ENCODE assay signal across 9 cellular contexts in genomic region chr7:100477871-100478248, GRCh38. TPM values are rescaled to one million over a fixed set of nuclear protein-coding genes. Genes with fewer than 3 reads are reported as not detected.
DNase-seq lines count a peak whose midpoint lies in the region; ATAC-seq and TF ChIP-seq lines count a peak whose summit lies in the region.
"Had no signal": no experiment of that assay in that cellular context is flagged by ENCODE, and none has a peak within 500 bp of the region (broad histone marks: within the 10 kb centered on the region; RNA-seq: fewer than 3 reads in every experiment).

No MANE protein-coding gene starts in this region.

- H3K36me3 ChIP-seq in adrenal gland (replicated peaks in 1 of 2) (peaks cover 0 to 20% of the 10 kb centered on the region in 2 donors), left lung (peaks cover 0 to 18% of the 10 kb centered on the region in 2 donors), testis (ENCODE audit: low read depth, missing control alignments) (no peaks in the 10 kb centered on the region)

- CTCF ChIA-PET in activated CD4-positive, alpha-beta T cell treated with anti-CD3 and anti-CD28 coated beads, Interleukin-2, amount 10 ng/mL, durations not matched to agents 7 days and 5 days (lab: Charles Lee), result interaction anchor here (0.6 to 1.4 kb wide), 6 partner anchors 9 to 250 kb away, joined by 3 to 4 read pairs (median 3); partner anchors contain the start of gene POP7

- H3K27ac Mint-ChIP-seq in activated CD4-positive, alpha-beta T cell treated with anti-CD3 and anti-CD28 coated beads, Interleukin-2, amount 10 ng/mL, durations not matched to agents 7 days and 5 days, result peak overlapping the region; percentile 93

- H3K36me3 Mint-ChIP-seq in activated CD4-positive, alpha-beta T cell treated with anti-CD3 and anti-CD28 coated beads, Interleukin-2, amount 10 ng/mL, durations not matched to agents 7 days and 5 days (ENCODE audit: low read depth), result peaks cover 43% of the 10 kb centered on the region

- peak overlapping the region; percentile 98 for H3K4me3 Mint-ChIP-seq in activated CD4-positive, alpha-beta T cell treated with anti-CD3 and anti-CD28 coated beads, Interleukin-2, amount 10 ng/mL, durations not matched to agents 7 days and 5 days

- ATAC-seq in left lung (no peak), GM18498 (IDR thresholded peaks at IDR 0.05; ENCODE audit: unreplicated experiment) (no peak)

- POLR2A ChIA-PET in activated CD4-positive, alpha-beta T cell treated with anti-CD3 and anti-CD28 coated beads, Interleukin-2, amount 10 ng/mL, durations not matched to agents 7 days and 5 days (lab: Charles Lee), result interaction anchor here (0.6 kb wide), 1 partner anchor 65 kb away, joined by 3 read pairs; no protein-coding TSS in a partner anchor

- H3K27me3 ChIP-seq in adrenal gland (no peaks in the 10 kb centered on the region), left lung (no peaks in the 10 kb centered on the region), testis (no peaks in the 10 kb centered on the region)

- H3K9me3 ChIP-seq in adrenal gland (replicated peaks in 1 of 3) (no peaks in the 10 kb centered on the region), left lung (no peaks in the 10 kb centered on the region), testis (no peaks in the 10 kb centered on the region)

- H3K27me3 Mint-ChIP-seq in activated CD4-positive, alpha-beta T cell treated with anti-CD3 and anti-CD28 coated beads, Interleukin-2, amount 10 ng/mL, durations not matched to agents 7 days and 5 days, result no peaks in the 10 kb centered on the region

- H3K27ac ChIP-seq in adrenal gland (peak overlapping the region in 3 of 5 donors; percentile 70 to 81 (median 71)), left lung (peak overlapping the region; percentile 13 to 96), testis (peak overlapping the region; percentile 93 to 95)

- H3K4me3 ChIP-seq in adrenal gland (peak overlapping the region; percentile 22 to 100 (median 83)), left lung (peak overlapping the region; percentile 53 to 97), testis (peak overlapping the region; percentile 83 to 98)

- H3K4me1 Mint-ChIP-seq in activated CD4-positive, alpha-beta T cell treated with anti-CD3 and anti-CD28 coated beads, Interleukin-2, amount 10 ng/mL, durations not matched to agents 7 days and 5 days, result peaks cover 54% of the 10 kb centered on the region

- DNase-seq in activated CD4-positive, alpha-beta T cell treated with anti-CD3 and anti-CD28 coated beads, Interleukin-2, amount 10 ng/mL, durations not matched to agents 7 days and 5 days, result no peak
- DNase-seq in activated CD4-positive, alpha-beta T cell treated with anti-CD3 and anti-CD28 coated beads for 1 hour, result no peak
- no peak for DNase-seq in adrenal gland
- peak in 1 of 2 donors; percentile 78 for DNase-seq in left lung
- DNase-seq in testis, result no peak
- DNase-seq in COLO829 (ENCODE audit: low spot score), result no peak
- DNase-seq in NCI-H446 treated with DMSO at 0.1 percent for 48 hours (lab: John Stamatoyannopoulos, UW), result no peak
- DNase-seq: DMS 273 treated with DMSO at 0.1 percent for 48 hours had no signal

- WGBS in adrenal gland, 4 donors, result 0 to 1% (median 0%) methylated on average over 2 to 16 of the region's 16 CpGs
- 29 to 59% methylated on average over 6 to 10 of the region's 16 CpGs for WGBS in testis, 2 donors

- H3K4me1 ChIP-seq in adrenal gland (replicated peaks in 1 of 2) (peaks cover 29 to 53% of the 10 kb centered on the region in 2 donors), left lung (peaks cover 22 to 62% of the 10 kb centered on the region in 2 donors), testis (peaks cover 53% of the 10 kb centered on the region)

- no peak for TF ChIP-seq POLR2A in adrenal gland (IDR thresholded peaks at IDR 0.05)
- no peak for TF ChIP-seq POLR2A in testis (IDR thresholded peaks at IDR 0.05)

- intact Hi-C loops in adrenal gland (cut with DNase I), result loop anchor here in 1 of 2 donors (5.0 kb wide), 1 partner anchor 84 kb away; no protein-coding TSS in a partner anchor
- intact Hi-C loops in left lung (cut with DNase I), result loop anchor here in 1 of 2 donors (10.0 kb wide), 1 partner anchor 207 kb away; no protein-coding TSS in a partner anchor
- intact Hi-C loops in testis (cut with DNase I; ENCODE audit: low total_unique reads), result no loop called here

- no peak for TF ChIP-seq CTCF in adrenal gland (IDR thresholded peaks at IDR 0.05)
- no peak for TF ChIP-seq CTCF in left lung (IDR thresholded peaks at IDR 0.05)
- no peak for TF ChIP-seq CTCF in testis (IDR thresholded peaks at IDR 0.05)

- H3K9me3 Mint-ChIP-seq in activated CD4-positive, alpha-beta T cell treated with anti-CD3 and anti-CD28 coated beads, Interleukin-2, amount 10 ng/mL, durations not matched to agents 7 days and 5 days, result no peaks in the 10 kb centered on the region

RNA-seq across cellular contexts. Expression of gene TSC22D4, which starts 1.2 kb away (rescaled TPM):
- 100 to 1,000 TPM; 113 to 128 TPM for total RNA-seq in activated CD4-positive, alpha-beta T cell treated with anti-CD3 and anti-CD28 coated beads, Interleukin-2, amount 10 ng/mL, durations not matched to agents 7 days and 5 days
- total RNA-seq in adrenal gland (10 to 100 TPM; 41.4 to 96.1 (median 60.7) TPM), left lung (10 to 100 TPM; 50.1 to 55.6 TPM), testis (100 to 1,000 TPM; 135 to 165 TPM)
- polyA plus RNA-seq in adrenal gland (10 to 100 TPM; 11.2 to 80.5 (median 73.6) TPM), testis (ENCODE audit: insufficient read depth, low read depth, low replicate concordance) (57.4 TPM)

RNA-seq across cellular contexts. Expression of gene NYAP1, which starts 5.9 kb away (rescaled TPM):
- under 1 TPM; 0.23 to 0.32 TPM for total RNA-seq in activated CD4-positive, alpha-beta T cell treated with anti-CD3 and anti-CD28 coated beads, Interleukin-2, amount 10 ng/mL, durations not matched to agents 7 days and 5 days
- total RNA-seq in adrenal gland (1 to 10 TPM in 7 of 8 donors, not detected in 1; 1.4 to 3.6 (median 3.3) TPM), left lung (under 1 TPM; 0.50 to 0.55 TPM), testis (10 to 100 TPM; 24.7 to 27.3 TPM)
- polyA plus RNA-seq in adrenal gland (10 to 100 TPM in 1 of 3 donors, 1 to 10 TPM in 1, under 1 TPM in 1; 0.79 to 26.1 (median 2.8) TPM), testis (ENCODE audit: insufficient read depth, low read depth, low replicate concordance) (15.7 TPM)

RNA-seq across cellular contexts. Expression of gene SPACDR, which starts 13.8 kb away (rescaled TPM):
- total RNA-seq in activated CD4-positive, alpha-beta T cell treated with anti-CD3 and anti-CD28 coated beads, Interleukin-2, amount 10 ng/mL, durations not matched to agents 7 days and 5 days, result 1 to 10 TPM; 3.0 to 4.1 TPM
- under 1 TPM in 3 of 8 donors, not detected in 5; 0.36 to 0.50 (median 0.48) TPM for total RNA-seq in adrenal gland
- polyA plus RNA-seq in adrenal gland, result 1 to 10 TPM in 2 of 3 donors, not detected in 1; 1.2 to 2.9 TPM
- 1 to 10 TPM in 1 of 2 donors, under 1 TPM in 1; 0.41 to 1.9 TPM for total RNA-seq in left lung
- 10 to 100 TPM; 34.0 to 45.8 TPM for total RNA-seq in testis
- 84.9 TPM for polyA plus RNA-seq in testis (ENCODE audit: insufficient read depth, low read depth, low replicate concordance)

RNA-seq across cellular contexts. Expression of gene PPP1R35, which starts 41.6 kb away (rescaled TPM):
- 10 to 100 TPM; 67.9 to 77.9 TPM for total RNA-seq in activated CD4-positive, alpha-beta T cell treated with anti-CD3 and anti-CD28 coated beads, Interleukin-2, amount 10 ng/mL, durations not matched to agents 7 days and 5 days
- 10 to 100 TPM; 29.9 to 64.9 (median 49.7) TPM for total RNA-seq in adrenal gland
- 100 to 1,000 TPM in 2 of 3 donors, 1 to 10 TPM in 1; 8.5 to 283 (median 231) TPM for polyA plus RNA-seq in adrenal gland
- 10 to 100 TPM; 22.7 to 27.0 TPM for total RNA-seq in left lung
- 100 to 1,000 TPM in 1 of 2 donors, 10 to 100 TPM in 1; 97.6 to 128 TPM for total RNA-seq in testis
- polyA plus RNA-seq in testis (ENCODE audit: insufficient read depth, low read depth, low replicate concordance), result 76.4 TPM

RNA-seq across cellular contexts. Expression of gene MEPCE, which starts 48.2 kb away (rescaled TPM):
- 10 to 100 TPM; 49.1 to 50.5 TPM for total RNA-seq in activated CD4-positive, alpha-beta T cell treated with anti-CD3 and anti-CD28 coated beads, Interleukin-2, amount 10 ng/mL, durations not matched to agents 7 days and 5 days
- total RNA-seq in adrenal gland (10 to 100 TPM; 24.8 to 76.8 (median 51.8) TPM), left lung (10 to 100 TPM; 25.0 to 33.0 TPM), testis (10 to 100 TPM; 74.6 to 89.3 TPM)
- polyA plus RNA-seq in adrenal gland (10 to 100 TPM; 36.7 to 54.6 (median 47.9) TPM), testis (ENCODE audit: insufficient read depth, low read depth, low replicate concordance) (182 TPM)

Comparison
In these comparisons a context has a peak if more than half of its experiments do, and no peak if none do; other contexts are left out.
1. RNA of gene NYAP1, which starts 5.9 kb away (total RNA-seq): 24.7 to 27.3 TPM in testis; 1.4 to 3.6 TPM in adrenal gland, 0.50 to 0.55 TPM in left lung and 0.23 to 0.32 TPM in activated CD4-positive, alpha-beta T cell treated with anti-CD3 and anti-CD28 coated beads, Interleukin-2, amount 10 ng/mL, durations not matched to agents 7 days and 5 days; every median in the first group is over 4 times any median in the second.
2. RNA of gene SPACDR, which starts 13.8 kb away (total RNA-seq): 34.0 to 45.8 TPM in testis; 3.0 to 4.1 TPM in activated CD4-positive, alpha-beta T cell treated with anti-CD3 and anti-CD28 coated beads, Interleukin-2, amount 10 ng/mL, durations not matched to agents 7 days and 5 days, 0.41 to 1.9 TPM in left lung and 0.36 to 0.50 TPM in adrenal gland; every median in the first group is over 4 times any median in the second.
3. Peak in every context shown above with its lines, with median percentiles within 50 percentile points of each other: H3K27ac ChIP-seq and H3K4me3 ChIP-seq.